In genomic region chr2:202317080-202317859, GRCh38 we compare ENCODE assay signal across 8 cellular contexts. TPM values are rescaled to one million over a fixed set of nuclear protein-coding genes. Genes with fewer than 3 reads are reported as not detected.
DNase-seq lines count a peak whose midpoint lies in the region; ATAC-seq and TF ChIP-seq lines count a peak whose summit lies in the region.

No MANE protein-coding gene starts in this region.

- 9 to 19% (median 14%) methylated on average over 6 of the region's 6 CpGs for WGBS in stomach, 5 donors

- H3K27ac ChIP-seq in stomach = peak overlapping the region in 3 of 5 donors; percentile 36 to 50 (median 36)

- H3K9me3 ChIP-seq in stomach = no peaks in the 10 kb centered on the region

- H3K9me3 Mint-ChIP-seq in WTC11 = no peaks in the 10 kb centered on the region

- CTCF ChIA-PET in WTC11 (lab: Charles Lee) = interaction anchor here (1.1 kb wide), 1 partner anchor 10 kb away, joined by 3 read pairs; no protein-coding TSS in a partner anchor

- H3K36me3 ChIP-seq in stomach = peaks cover 0 to 13% (median 7%) of the 10 kb centered on the region in 4 donors

- peaks cover 3% of the 10 kb centered on the region for H3K4me1 Mint-ChIP-seq in WTC11

- peak; percentile 84 for DNase-seq in HFF-Myc (ENCODE audit: extremely low read depth, low read depth)
- no peak for DNase-seq in WTC11 (ENCODE audit: low spot score)
- DNase-seq in hepatic stellate cell (ENCODE audit: low spot score) = peak; percentile 43
- peak; percentile 81 for DNase-seq in stomach
- DNase-seq in NCI-H748 treated with DMSO at 0.1 percent for 48 hours (lab: John Stamatoyannopoulos, UW) = no peak
- no peak for DNase-seq in activated naive CD4-positive, alpha-beta T cell treated with Interleukin-2 at 50 U/mL for 16 hours
- DNase-seq in activated CD4-positive, alpha-beta T cell treated with anti-CD3 and anti-CD28 coated beads, Interleukin-2, amount 50 U/mL, for 4 hours = no peak

- peak; percentile 48; the same call in 1 of the 2 replicates for ATAC-seq in WTC11
- no peak for ATAC-seq in esophagus mucosa

- no peak overlapping the region for H3K4me3 Mint-ChIP-seq in WTC11

- H3K27ac Mint-ChIP-seq in WTC11 = 0 out of 2 replicates have a peak overlapping the region, but pooled peaks have one; percentile 73

- POLR2A ChIA-PET in WTC11 (lab: Charles Lee) = no interaction called here

- TF ChIP-seq POLR2A in stomach (IDR thresholded peaks at IDR 0.05) = no peak

- H3K4me3 ChIP-seq in HFF-Myc (replicated peaks; ENCODE audit: low read depth, low read length) (no peak overlapping the region), stomach (no peak overlapping the region)

- no peaks in the 10 kb centered on the region for H3K36me3 Mint-ChIP-seq in WTC11

- no peaks in the 10 kb centered on the region for H3K27me3 Mint-ChIP-seq in WTC11 (ENCODE audit: low read depth)

- peaks cover 0 to 24% (median 18%) of the 10 kb centered on the region in 4 donors for H3K4me1 ChIP-seq in stomach

- TF ChIP-seq EP300 in stomach (IDR thresholded peaks at IDR 0.05) = no peak

- TF ChIP-seq CTCF in HFF-Myc (IDR thresholded peaks at IDR 0.05; ENCODE audit: low read depth, low read length, missing control alignments) (no peak), WTC11 (IDR thresholded peaks at IDR 0.05) (no peak), stomach (IDR thresholded peaks at IDR 0.05) (no peak)

- no peaks in the 10 kb centered on the region for H3K27me3 ChIP-seq in stomach

- intact Hi-C loops in stomach (cut with DNase I; ENCODE audit: low total_unique reads) = no loop called here

TF ChIP-seq in WTC11, 78 proteins besides CTCF, POLR2A, EP300 and RAD21 (continues in another document):
- TF ChIP-seq CBFB (CRISPR knock-in tag; IDR thresholded peaks at IDR 0.05; ENCODE audit: low read depth) = no peak
- no peak for TF ChIP-seq HMGA2 (CRISPR knock-in tag; IDR thresholded peaks at IDR 0.05)
- TF ChIP-seq ZNF423 (CRISPR knock-in tag; IDR thresholded peaks at IDR 0.05) = no peak
- no peak for TF ChIP-seq ELF4 (CRISPR knock-in tag; IDR thresholded peaks at IDR 0.05; ENCODE audit: low read depth)
- TF ChIP-seq PRRX2 (CRISPR knock-in tag; IDR thresholded peaks at IDR 0.05) = no peak
- no peak for TF ChIP-seq FOXP4 (CRISPR knock-in tag; IDR thresholded peaks at IDR 0.05)
- no peak for TF ChIP-seq MYBL2 (CRISPR knock-in tag; IDR thresholded peaks at IDR 0.05)
- TF ChIP-seq TEAD1 (CRISPR knock-in tag; IDR thresholded peaks at IDR 0.05) = no peak
- no peak for TF ChIP-seq STAT6 (CRISPR knock-in tag; conservative IDR thresholded peaks at IDR 0.05; ENCODE audit: low read depth)
- TF ChIP-seq ZNF671 (CRISPR knock-in tag; IDR thresholded peaks at IDR 0.05) = no peak
- TF ChIP-seq ARID4B (CRISPR knock-in tag; IDR thresholded peaks at IDR 0.05; ENCODE audit: borderline replicate concordance) = no peak
- no peak for TF ChIP-seq ZNF281 (CRISPR knock-in tag; IDR thresholded peaks at IDR 0.05)

RNA-seq across cellular contexts. Expression of gene NOP58, which starts 51.7 kb away (rescaled TPM):
- total RNA-seq in WTC11 (2021) (124 to 136 TPM (median 129 TPM) in 3 replicates), stomach (100 to 1,000 TPM in 2 of 5 donors, 10 to 100 TPM in 3; 57.6 to 126 (median 78.0) TPM), esophagus mucosa (48.4 TPM)
- polyA plus RNA-seq in stomach = 100 to 1,000 TPM in 1 of 3 donors, 10 to 100 TPM in 2; 38.0 to 116 (median 69.7) TPM

RNA-seq across cellular contexts. Expression of gene BMPR2, which starts 58.9 kb away (rescaled TPM):
- total RNA-seq in WTC11 (2021) = 18.1 to 22.1 TPM (median 19.8 TPM) in 3 replicates
- total RNA-seq in stomach = 10 to 100 TPM in 4 of 5 donors, 1 to 10 TPM in 1; 9.6 to 48.3 (median 31.4) TPM
- 1 to 10 TPM; 2.8 to 5.6 (median 3.4) TPM for polyA plus RNA-seq in stomach
- total RNA-seq in esophagus mucosa = 22.7 TPM

Comparison
In these comparisons a context has a peak if more than half of its experiments do, and no peak if none do; other contexts are left out.
1. DNase-seq: peak in HFF-Myc (single experiment), hepatic stellate cell (single experiment) and stomach (single experiment); none in WTC11 (single experiment), NCI-H748 treated with DMSO at 0.1 percent for 48 hours (single experiment), activated naive CD4-positive, alpha-beta T cell treated with Interleukin-2 at 50 U/mL for 16 hours (single experiment) and activated CD4-positive, alpha-beta T cell treated with anti-CD3 and anti-CD28 coated beads, Interleukin-2, amount 50 U/mL, for 4 hours (0 of 2).